10 cellular contexts compared by ENCODE assay signal in genomic region chr2:11175293-11175795, GRCh38. TPM values are rescaled to one million over a fixed set of nuclear protein-coding genes. Genes with fewer than 3 reads are reported as not detected.
DNase-seq lines count a peak whose midpoint lies in the region; ATAC-seq and TF ChIP-seq lines count a peak whose summit lies in the region.
"Had no signal": no experiment of that assay in that cellular context is flagged by ENCODE, and none has a peak within 500 bp of the region (broad histone marks: within the 10 kb centered on the region; RNA-seq: fewer than 3 reads in every experiment).

No MANE protein-coding gene starts in this region.

- no peak overlapping the region for H3K27ac ChIP-seq in brain microvascular endothelial cell
- H3K27ac ChIP-seq in dorsolateral prefrontal cortex, result peak overlapping the region in 19 of 59 donors; percentile 3 to 52 (median 27)
- H3K27ac ChIP-seq: gastrocnemius medialis had no signal

- H3K4me1 ChIP-seq in mucosa of descending colon (ENCODE audit: low read depth), result no peaks in the 10 kb centered on the region
- H3K4me1 ChIP-seq: gastrocnemius medialis had no signal

- in situ Hi-C loops in brain microvascular endothelial cell (cut with HindIII; ENCODE audit: low pct_ligation_motif_present, low sequenced_read_pairs), result no loop called here

- ATAC-seq in mucosa of descending colon (peak; percentile 14), HG03280 (IDR thresholded peaks at IDR 0.05; ENCODE audit: unreplicated experiment) (no peak)

- H3K36me3 ChIP-seq in brain microvascular endothelial cell (replicated peaks) (no peaks in the 10 kb centered on the region), mucosa of descending colon (ENCODE audit: low read depth) (no peaks in the 10 kb centered on the region)

- TF ChIP-seq CTCF in brain microvascular endothelial cell (IDR thresholded peaks at IDR 0.05; ENCODE audit: low read depth, low read length, missing control alignments) (no peak), mucosa of descending colon (IDR thresholded peaks at IDR 0.05) (no peak), dorsolateral prefrontal cortex (IDR thresholded peaks at IDR 0.05 in 54 of 56, conservative IDR thresholded peaks at IDR 0.05 in 2 of 56; ENCODE audit: low read depth in 1 of 56, partially characterized antibody in 56 of 56) (no peak)

- no peaks in the 10 kb centered on the region for H3K27me3 ChIP-seq in brain microvascular endothelial cell (replicated peaks)
- H3K27me3 ChIP-seq in dorsolateral prefrontal cortex, result no peaks in the 10 kb centered on the region
- H3K27me3 ChIP-seq: gastrocnemius medialis had no signal

- H3K4me3 ChIP-seq in brain microvascular endothelial cell (ENCODE audit: low read depth, low read length) (no peak overlapping the region), mucosa of descending colon (no peak overlapping the region), dorsolateral prefrontal cortex (no peak overlapping the region)
- H3K4me3 ChIP-seq: gastrocnemius medialis had no signal

- intact Hi-C loops in mucosa of descending colon (cut with DNase I, micrococcal nuclease) (no loop called here), dorsolateral prefrontal cortex (cut with DNase I) (no loop called here)

- DNase-seq in CD1c-positive myeloid dendritic cell (ENCODE audit: extremely low spot score), result peak; percentile 55
- peak; percentile 69 for DNase-seq in M059J (ENCODE audit: low read depth)
- DNase-seq in brain microvascular endothelial cell, result peak; percentile 49
- DNase-seq in mucosa of descending colon, result no peak
- no peak for DNase-seq in dorsolateral prefrontal cortex
- DNase-seq in NCI-H345 treated with DMSO at 0.1 percent for 48 hours (lab: John Stamatoyannopoulos, UW; ENCODE audit: unreplicated experiment), result no peak
- no peak for DNase-seq in NCI-H82 (lab: John Stamatoyannopoulos, UW)
- DNase-seq: gastrocnemius medialis; stimulated activated CD4-positive, alpha-beta T cell treated with anti-CD3 and anti-CD28 coated beads, Interleukin-15, amount 100 ng/mL, for 24 hours had no signal

- H3K9me3 ChIP-seq in mucosa of descending colon, result no peaks in the 10 kb centered on the region
- H3K9me3 ChIP-seq: gastrocnemius medialis had no signal

RNA-seq across cellular contexts. Expression of gene SLC66A3, which starts 20.1 kb away (rescaled TPM):
- 23.3 and 24.1 TPM in 2 replicates for total RNA-seq in M059J (2014; rRNA removed; shearing (Covaris generic))
- total RNA-seq in mucosa of descending colon (10 to 100 TPM in 2 of 3 donors, 1 to 10 TPM in 1; 9.4 to 14.2 (median 12.1) TPM), dorsolateral prefrontal cortex (10 to 100 TPM in 28 of 120 experiments, 1 to 10 TPM in 92; 3.8 to 15.0 (median 8.3) TPM)

Comparison
In these comparisons a context has a peak if more than half of its experiments do, and no peak if none do; other contexts are left out.
1. DNase-seq: peak in CD1c-positive myeloid dendritic cell (single experiment), M059J (single experiment) and brain microvascular endothelial cell (single experiment); none in mucosa of descending colon (0 of 3), dorsolateral prefrontal cortex (0 of 10), NCI-H345 treated with DMSO at 0.1 percent for 48 hours (single experiment) and NCI-H82 (single experiment).